In the genomic region with DNA sequence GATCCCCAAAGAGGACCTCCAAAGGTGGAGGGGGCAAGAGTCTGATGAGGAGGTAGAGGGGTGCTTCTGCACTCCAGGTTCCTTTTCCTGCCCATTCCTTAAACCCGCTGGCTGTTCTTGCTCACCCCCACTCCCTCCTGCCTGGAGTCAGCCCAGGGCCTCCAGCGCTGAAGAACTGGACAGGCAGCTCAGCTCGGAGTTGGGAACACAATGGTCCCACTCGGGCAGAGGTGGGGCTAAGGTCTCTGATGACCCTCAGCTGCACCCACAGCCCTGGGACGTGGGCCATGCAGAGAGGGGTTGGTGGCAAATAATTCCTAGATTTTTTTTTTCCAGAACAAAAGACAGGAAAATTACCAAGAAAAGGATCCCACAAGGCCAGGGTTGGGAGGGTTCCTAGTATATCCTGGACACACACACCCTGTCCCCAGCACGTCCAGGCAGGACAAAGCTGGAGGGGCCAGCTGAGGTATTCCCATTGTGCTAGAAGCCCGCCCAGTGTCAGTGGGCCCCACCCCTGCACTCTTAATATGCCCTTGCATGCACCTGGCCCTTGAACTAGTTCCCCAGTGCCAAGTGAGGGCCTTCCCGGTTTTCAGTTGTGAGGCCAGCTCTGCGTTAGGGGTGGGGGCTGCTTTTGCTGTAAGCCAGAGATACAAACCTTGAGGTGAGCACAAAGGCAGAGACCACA, we compare ENCODE assay signal across 1 cellular context.
A peak's percentile ranks its signal among the peaks of the same experiment; 100 is the strongest.
TF ChIP-seq lines count a peak whose summit lies in the region.

No MANE protein-coding gene starts in this region.

TF ChIP-seq in HepG2, 621 proteins besides CTCF, POLR2A, EP300 and RAD21:
- TF ChIP-seq HDAC2 (CRISPR knock-in tag; IDR thresholded peaks at IDR 0.05), result no peak
- TF ChIP-seq FOSL2 (CRISPR knock-in tag; IDR thresholded peaks at IDR 0.05), result no peak
- no peak for TF ChIP-seq HNRNPH1 (optimal IDR thresholded peaks at IDR 0.05; ENCODE audit: low read depth, low read length)
- TF ChIP-seq TMF1 (CRISPR knock-in tag; IDR thresholded peaks at IDR 0.05; ENCODE audit: low read depth), result no peak
- no peak for TF ChIP-seq ZBTB8A (CRISPR knock-in tag; IDR thresholded peaks at IDR 0.05; ENCODE audit: borderline replicate concordance, low read depth)
- TF ChIP-seq BRCA1 (CRISPR knock-in tag; IDR thresholded peaks at IDR 0.05), result no peak
- TF ChIP-seq MYC (CRISPR knock-in tag; IDR thresholded peaks at IDR 0.05; ENCODE audit: borderline replicate concordance), result no peak
- no peak for TF ChIP-seq NBN (conservative IDR thresholded peaks at IDR 0.05)
- TF ChIP-seq MAF1 (CRISPR knock-in tag; IDR thresholded peaks at IDR 0.05; ENCODE audit: borderline replicate concordance), result no peak
- TF ChIP-seq NFE2 (CRISPR knock-in tag; IDR thresholded peaks at IDR 0.05), result no peak
- no peak for TF ChIP-seq TBL1XR1 (IDR thresholded peaks at IDR 0.05; ENCODE audit: borderline replicate concordance, low read length, partially characterized antibody)
- TF ChIP-seq ZNF34 (CRISPR knock-in tag; IDR thresholded peaks at IDR 0.05; ENCODE audit: borderline replicate concordance), result no peak
- 0 out of 2 replicates have a peak, but pooled peaks have one; percentile 5 for TF ChIP-seq ZBTB7B (CRISPR knock-in tag; IDR thresholded peaks at IDR 0.05)
- 0 out of 2 replicates have a peak, but pooled peaks have one; percentile 10 for TF ChIP-seq SPEN (CRISPR knock-in tag; IDR thresholded peaks at IDR 0.05; ENCODE audit: low read depth)
- TF ChIP-seq NCOA2 (CRISPR knock-in tag; IDR thresholded peaks at IDR 0.05), result no peak
- TF ChIP-seq ZNF703 (CRISPR knock-in tag; IDR thresholded peaks at IDR 0.05; ENCODE audit: borderline replicate concordance), result no peak
- TF ChIP-seq ZC3H4 (CRISPR knock-in tag; IDR thresholded peaks at IDR 0.05; ENCODE audit: borderline replicate concordance), result no peak
- no peak for TF ChIP-seq MAZ (IDR thresholded peaks at IDR 0.05; ENCODE audit: borderline replicate concordance, low read depth, low read length)
- TF ChIP-seq MAZ (CRISPR knock-in tag; IDR thresholded peaks at IDR 0.05; ENCODE audit: low read depth), result no peak
- TF ChIP-seq, protein P1, sequence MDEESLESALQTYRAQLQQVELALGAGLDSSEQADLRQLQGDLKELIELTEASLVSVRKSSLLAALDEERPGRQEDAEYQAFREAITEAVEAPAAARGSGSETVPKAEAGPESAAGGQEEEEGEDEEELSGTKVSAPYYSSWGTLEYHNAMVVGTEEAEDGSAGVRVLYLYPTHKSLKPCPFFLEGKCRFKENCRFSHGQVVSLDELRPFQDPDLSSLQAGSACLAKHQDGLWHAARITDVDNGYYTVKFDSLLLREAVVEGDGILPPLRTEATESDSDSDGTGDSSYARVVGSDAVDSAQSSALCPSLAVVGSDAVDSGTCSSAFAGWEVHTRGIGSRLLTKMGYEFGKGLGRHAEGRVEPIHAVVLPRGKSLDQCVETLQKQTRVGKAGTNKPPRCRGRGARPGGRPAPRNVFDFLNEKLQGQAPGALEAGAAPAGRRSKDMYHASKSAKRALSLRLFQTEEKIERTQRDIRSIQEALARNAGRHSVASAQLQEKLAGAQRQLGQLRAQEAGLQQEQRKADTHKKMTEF (CRISPR knock-in tag; IDR thresholded peaks at IDR 0.05), result no peak
- TF ChIP-seq KDM5A (IDR thresholded peaks at IDR 0.05; ENCODE audit: borderline replicate concordance, low read length), result no peak
- TF ChIP-seq ZNF773 (CRISPR knock-in tag; IDR thresholded peaks at IDR 0.05; ENCODE audit: borderline replicate concordance), result no peak
- no peak for TF ChIP-seq SMAD1 (CRISPR knock-in tag; IDR thresholded peaks at IDR 0.05; ENCODE audit: borderline replicate concordance, low read depth)
- TF ChIP-seq SOX13 (IDR thresholded peaks at IDR 0.05), result no peak; the same call in 1 of the 2 replicates
- TF ChIP-seq SOX13 (CRISPR knock-in tag; conservative IDR thresholded peaks at IDR 0.05 in 1 of 2, IDR thresholded peaks at IDR 0.05 in 1 of 2), result peak in 1 of 2 experiments; percentile 72; a peak in 2 of 4 replicates
- TF ChIP-seq, protein P2, sequence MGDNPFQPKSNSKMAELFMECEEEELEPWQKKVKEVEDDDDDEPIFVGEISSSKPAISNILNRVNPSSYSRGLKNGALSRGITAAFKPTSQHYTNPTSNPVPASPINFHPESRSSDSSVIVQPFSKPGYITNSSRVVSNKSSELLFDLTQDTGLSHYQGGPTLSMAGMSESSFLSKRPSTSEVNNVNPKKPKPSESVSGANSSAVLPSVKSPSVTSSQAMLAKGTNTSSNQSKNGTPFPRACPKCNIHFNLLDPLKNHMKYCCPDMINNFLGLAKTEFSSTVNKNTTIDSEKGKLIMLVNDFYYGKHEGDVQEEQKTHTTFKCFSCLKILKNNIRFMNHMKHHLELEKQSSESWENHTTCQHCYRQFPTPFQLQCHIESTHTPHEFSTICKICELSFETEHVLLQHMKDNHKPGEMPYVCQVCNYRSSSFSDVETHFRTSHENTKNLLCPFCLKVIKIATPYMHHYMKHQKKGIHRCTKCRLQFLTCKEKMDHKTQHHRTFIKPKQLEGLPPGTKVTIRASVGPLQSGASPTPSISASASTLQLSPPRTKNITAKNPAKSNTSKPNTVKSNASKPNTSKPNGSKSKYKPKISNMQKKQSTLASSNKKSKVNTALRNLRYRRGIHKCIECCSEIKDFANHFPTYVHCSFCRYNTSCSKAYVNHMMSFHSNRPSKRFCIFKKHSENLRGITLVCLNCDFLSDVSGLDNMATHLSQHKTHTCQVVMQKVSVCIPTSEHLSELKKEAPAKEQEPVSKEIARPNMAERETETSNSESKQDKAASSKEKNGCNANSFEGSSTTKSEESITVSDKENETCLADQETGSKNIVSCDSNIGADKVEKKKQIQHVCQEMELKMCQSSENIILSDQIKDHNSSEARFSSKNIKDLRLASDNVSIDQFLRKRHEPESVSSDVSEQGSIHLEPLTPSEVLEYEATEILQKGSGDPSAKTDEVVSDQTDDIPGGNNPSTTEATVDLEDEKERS (CRISPR knock-in tag; IDR thresholded peaks at IDR 0.05), result no peak; the same call in 1 of the 2 replicates
- no peak for TF ChIP-seq NR2F1 (CRISPR knock-in tag; IDR thresholded peaks at IDR 0.05)
- 0 out of 2 replicates have a peak, but pooled peaks have one; percentile 9 for TF ChIP-seq MEIS1 (CRISPR knock-in tag; IDR thresholded peaks at IDR 0.05; ENCODE audit: borderline replicate concordance)
- TF ChIP-seq, protein P3, sequence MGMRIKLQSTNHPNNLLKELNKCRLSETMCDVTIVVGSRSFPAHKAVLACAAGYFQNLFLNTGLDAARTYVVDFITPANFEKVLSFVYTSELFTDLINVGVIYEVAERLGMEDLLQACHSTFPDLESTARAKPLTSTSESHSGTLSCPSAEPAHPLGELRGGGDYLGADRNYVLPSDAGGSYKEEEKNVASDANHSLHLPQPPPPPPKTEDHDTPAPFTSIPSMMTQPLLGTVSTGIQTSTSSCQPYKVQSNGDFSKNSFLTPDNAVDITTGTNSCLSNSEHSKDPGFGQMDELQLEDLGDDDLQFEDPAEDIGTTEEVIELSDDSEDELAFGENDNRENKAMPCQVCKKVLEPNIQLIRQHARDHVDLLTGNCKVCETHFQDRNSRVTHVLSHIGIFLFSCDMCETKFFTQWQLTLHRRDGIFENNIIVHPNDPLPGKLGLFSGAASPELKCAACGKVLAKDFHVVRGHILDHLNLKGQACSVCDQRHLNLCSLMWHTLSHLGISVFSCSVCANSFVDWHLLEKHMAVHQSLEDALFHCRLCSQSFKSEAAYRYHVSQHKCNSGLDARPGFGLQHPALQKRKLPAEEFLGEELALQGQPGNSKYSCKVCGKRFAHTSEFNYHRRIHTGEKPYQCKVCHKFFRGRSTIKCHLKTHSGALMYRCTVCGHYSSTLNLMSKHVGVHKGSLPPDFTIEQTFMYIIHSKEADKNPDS (CRISPR knock-in tag; IDR thresholded peaks at IDR 0.05), result no peak
- no peak for TF ChIP-seq CBX2 (IDR thresholded peaks at IDR 0.05; ENCODE audit: low read depth, low read length)
- no peak for TF ChIP-seq CBX2 (CRISPR knock-in tag; IDR thresholded peaks at IDR 0.05; ENCODE audit: low read depth)
- no peak for TF ChIP-seq ZFP62 (CRISPR knock-in tag; IDR thresholded peaks at IDR 0.05)
- TF ChIP-seq, protein P4, sequence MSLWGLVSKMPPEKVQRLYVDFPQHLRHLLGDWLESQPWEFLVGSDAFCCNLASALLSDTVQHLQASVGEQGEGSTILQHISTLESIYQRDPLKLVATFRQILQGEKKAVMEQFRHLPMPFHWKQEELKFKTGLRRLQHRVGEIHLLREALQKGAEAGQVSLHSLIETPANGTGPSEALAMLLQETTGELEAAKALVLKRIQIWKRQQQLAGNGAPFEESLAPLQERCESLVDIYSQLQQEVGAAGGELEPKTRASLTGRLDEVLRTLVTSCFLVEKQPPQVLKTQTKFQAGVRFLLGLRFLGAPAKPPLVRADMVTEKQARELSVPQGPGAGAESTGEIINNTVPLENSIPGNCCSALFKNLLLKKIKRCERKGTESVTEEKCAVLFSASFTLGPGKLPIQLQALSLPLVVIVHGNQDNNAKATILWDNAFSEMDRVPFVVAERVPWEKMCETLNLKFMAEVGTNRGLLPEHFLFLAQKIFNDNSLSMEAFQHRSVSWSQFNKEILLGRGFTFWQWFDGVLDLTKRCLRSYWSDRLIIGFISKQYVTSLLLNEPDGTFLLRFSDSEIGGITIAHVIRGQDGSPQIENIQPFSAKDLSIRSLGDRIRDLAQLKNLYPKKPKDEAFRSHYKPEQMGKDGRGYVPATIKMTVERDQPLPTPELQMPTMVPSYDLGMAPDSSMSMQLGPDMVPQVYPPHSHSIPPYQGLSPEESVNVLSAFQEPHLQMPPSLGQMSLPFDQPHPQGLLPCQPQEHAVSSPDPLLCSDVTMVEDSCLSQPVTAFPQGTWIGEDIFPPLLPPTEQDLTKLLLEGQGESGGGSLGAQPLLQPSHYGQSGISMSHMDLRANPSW (CRISPR knock-in tag; IDR thresholded peaks at IDR 0.05; ENCODE audit: borderline replicate concordance), result no peak
- no peak for TF ChIP-seq ZNF468 (CRISPR knock-in tag; IDR thresholded peaks at IDR 0.05)
- no peak for TF ChIP-seq FOXA1 (IDR thresholded peaks at IDR 0.05)
- no peak for TF ChIP-seq FOXA1 (CRISPR knock-in tag; IDR thresholded peaks at IDR 0.05)
- 0 out of 2 replicates have a peak, but pooled peaks have one; percentile 21 for TF ChIP-seq ZNF274 (CRISPR knock-in tag; IDR thresholded peaks at IDR 0.05)
- TF ChIP-seq, protein P5, sequence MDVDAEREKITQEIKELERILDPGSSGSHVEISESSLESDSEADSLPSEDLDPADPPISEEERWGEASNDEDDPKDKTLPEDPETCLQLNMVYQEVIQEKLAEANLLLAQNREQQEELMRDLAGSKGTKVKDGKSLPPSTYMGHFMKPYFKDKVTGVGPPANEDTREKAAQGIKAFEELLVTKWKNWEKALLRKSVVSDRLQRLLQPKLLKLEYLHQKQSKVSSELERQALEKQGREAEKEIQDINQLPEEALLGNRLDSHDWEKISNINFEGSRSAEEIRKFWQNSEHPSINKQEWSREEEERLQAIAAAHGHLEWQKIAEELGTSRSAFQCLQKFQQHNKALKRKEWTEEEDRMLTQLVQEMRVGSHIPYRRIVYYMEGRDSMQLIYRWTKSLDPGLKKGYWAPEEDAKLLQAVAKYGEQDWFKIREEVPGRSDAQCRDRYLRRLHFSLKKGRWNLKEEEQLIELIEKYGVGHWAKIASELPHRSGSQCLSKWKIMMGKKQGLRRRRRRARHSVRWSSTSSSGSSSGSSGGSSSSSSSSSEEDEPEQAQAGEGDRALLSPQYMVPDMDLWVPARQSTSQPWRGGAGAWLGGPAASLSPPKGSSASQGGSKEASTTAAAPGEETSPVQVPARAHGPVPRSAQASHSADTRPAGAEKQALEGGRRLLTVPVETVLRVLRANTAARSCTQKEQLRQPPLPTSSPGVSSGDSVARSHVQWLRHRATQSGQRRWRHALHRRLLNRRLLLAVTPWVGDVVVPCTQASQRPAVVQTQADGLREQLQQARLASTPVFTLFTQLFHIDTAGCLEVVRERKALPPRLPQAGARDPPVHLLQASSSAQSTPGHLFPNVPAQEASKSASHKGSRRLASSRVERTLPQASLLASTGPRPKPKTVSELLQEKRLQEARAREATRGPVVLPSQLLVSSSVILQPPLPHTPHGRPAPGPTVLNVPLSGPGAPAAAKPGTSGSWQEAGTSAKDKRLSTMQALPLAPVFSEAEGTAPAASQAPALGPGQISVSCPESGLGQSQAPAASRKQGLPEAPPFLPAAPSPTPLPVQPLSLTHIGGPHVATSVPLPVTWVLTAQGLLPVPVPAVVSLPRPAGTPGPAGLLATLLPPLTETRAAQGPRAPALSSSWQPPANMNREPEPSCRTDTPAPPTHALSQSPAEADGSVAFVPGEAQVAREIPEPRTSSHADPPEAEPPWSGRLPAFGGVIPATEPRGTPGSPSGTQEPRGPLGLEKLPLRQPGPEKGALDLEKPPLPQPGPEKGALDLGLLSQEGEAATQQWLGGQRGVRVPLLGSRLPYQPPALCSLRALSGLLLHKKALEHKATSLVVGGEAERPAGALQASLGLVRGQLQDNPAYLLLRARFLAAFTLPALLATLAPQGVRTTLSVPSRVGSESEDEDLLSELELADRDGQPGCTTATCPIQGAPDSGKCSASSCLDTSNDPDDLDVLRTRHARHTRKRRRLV (CRISPR knock-in tag; IDR thresholded peaks at IDR 0.05), result 0 out of 2 replicates have a peak, but pooled peaks have one; percentile 19
- TF ChIP-seq, protein P6, sequence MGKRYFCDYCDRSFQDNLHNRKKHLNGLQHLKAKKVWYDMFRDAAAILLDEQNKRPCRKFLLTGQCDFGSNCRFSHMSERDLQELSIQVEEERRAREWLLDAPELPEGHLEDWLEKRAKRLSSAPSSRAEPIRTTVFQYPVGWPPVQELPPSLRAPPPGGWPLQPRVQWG (CRISPR knock-in tag; IDR thresholded peaks at IDR 0.05; ENCODE audit: borderline replicate concordance, low read depth), result no peak
- TF ChIP-seq, protein P7, sequence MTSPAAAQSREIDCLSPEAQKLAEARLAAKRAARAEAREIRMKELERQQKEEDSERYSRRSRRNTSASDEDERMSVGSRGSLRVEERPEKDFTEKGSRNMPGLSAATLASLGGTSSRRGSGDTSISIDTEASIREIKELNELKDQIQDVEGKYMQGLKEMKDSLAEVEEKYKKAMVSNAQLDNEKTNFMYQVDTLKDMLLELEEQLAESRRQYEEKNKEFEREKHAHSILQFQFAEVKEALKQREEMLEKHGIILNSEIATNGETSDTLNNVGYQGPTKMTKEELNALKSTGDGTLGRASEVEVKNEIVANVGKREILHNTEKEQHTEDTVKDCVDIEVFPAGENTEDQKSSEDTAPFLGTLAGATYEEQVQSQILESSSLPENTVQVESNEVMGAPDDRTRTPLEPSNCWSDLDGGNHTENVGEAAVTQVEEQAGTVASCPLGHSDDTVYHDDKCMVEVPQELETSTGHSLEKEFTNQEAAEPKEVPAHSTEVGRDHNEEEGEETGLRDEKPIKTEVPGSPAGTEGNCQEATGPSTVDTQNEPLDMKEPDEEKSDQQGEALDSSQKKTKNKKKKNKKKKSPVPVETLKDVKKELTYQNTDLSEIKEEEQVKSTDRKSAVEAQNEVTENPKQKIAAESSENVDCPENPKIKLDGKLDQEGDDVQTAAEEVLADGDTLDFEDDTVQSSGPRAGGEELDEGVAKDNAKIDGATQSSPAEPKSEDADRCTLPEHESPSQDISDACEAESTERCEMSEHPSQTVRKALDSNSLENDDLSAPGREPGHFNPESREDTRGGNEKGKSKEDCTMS (CRISPR knock-in tag; conservative IDR thresholded peaks at IDR 0.05), result no peak
- no peak for TF ChIP-seq RBFOX2 (IDR thresholded peaks at IDR 0.05; ENCODE audit: low read depth, low read length)
- no peak for TF ChIP-seq RORA (CRISPR knock-in tag; IDR thresholded peaks at IDR 0.05)
